Comparison of ENCODE assay signal across 9 cellular contexts in genomic region chr3:119681279-119681678, GRCh38. TPM values are rescaled to one million over a fixed set of nuclear protein-coding genes. Genes with fewer than 3 reads are reported as not detected.
DNase-seq lines count a peak whose midpoint lies in the region; ATAC-seq and TF ChIP-seq lines count a peak whose summit lies in the region.
"Had no signal": no experiment of that assay in that cellular context is flagged by ENCODE, and none has a peak within 500 bp of the region (broad histone marks: within the 10 kb centered on the region; RNA-seq: fewer than 3 reads in every experiment).

No MANE protein-coding gene starts in this region.

- no peaks in the 10 kb centered on the region for H3K9me3 Mint-ChIP-seq in endothelial cell (ENCODE audit: unreplicated experiment)

- WGBS in sigmoid colon, 2 donors, result 13 to 61% methylated on average over 1 of the region's 1 CpG

- peaks cover 10% of the 10 kb centered on the region for H3K4me1 Mint-ChIP-seq in endothelial cell (ENCODE audit: unreplicated experiment)

- DNase-seq in DMS114 treated with DMSO at 0.1 percent for 48 hours (lab: John Stamatoyannopoulos, UW; ENCODE audit: unreplicated experiment) (peak; percentile 19), NCI-H1105 (lab: John Stamatoyannopoulos, UW) (peak; percentile 21), dermis blood vessel endothelial cell (peak; percentile 73), sigmoid colon (no peak), NCI-H510A treated with DMSO at 0.1 percent for 48 hours (lab: John Stamatoyannopoulos, UW) (no peak), endothelial cell (ENCODE audit: low spot score) (no peak)
- no peak for DNase-seq in activated naive CD4-positive, alpha-beta T cell (lab: John Stamatoyannopoulos, UW)

- peaks cover 0 to 8% (median 3%) of the 10 kb centered on the region in 4 donors for H3K4me1 ChIP-seq in sigmoid colon

- H3K27me3 ChIP-seq in sigmoid colon, result no peaks in the 10 kb centered on the region

- intact Hi-C loops in sigmoid colon (cut with DNase I), result loop anchor here (2.0 kb wide), 1 partner anchor 212 kb away; the partner anchor contains the start of gene POGLUT1

- peak in 3 of 4 experiments; percentile 12 to 50 (median 12) for TF ChIP-seq CTCF in sigmoid colon (IDR thresholded peaks at IDR 0.05)
- no peak for TF ChIP-seq CTCF in endothelial cell (IDR thresholded peaks at IDR 0.05; ENCODE audit: unreplicated experiment)

- no peak overlapping the region for H3K4me3 Mint-ChIP-seq in endothelial cell (ENCODE audit: unreplicated experiment)

- TF ChIP-seq POLR2A in sigmoid colon (IDR thresholded peaks at IDR 0.05), result no peak

- peak; percentile 28 for ATAC-seq in GM19395 (IDR thresholded peaks at IDR 0.05; ENCODE audit: unreplicated experiment)

- no peaks in the 10 kb centered on the region for H3K9me3 ChIP-seq in sigmoid colon

- no peaks in the 10 kb centered on the region for H3K36me3 Mint-ChIP-seq in endothelial cell (ENCODE audit: low read depth, unreplicated experiment)

- H3K36me3 ChIP-seq in sigmoid colon, result no peaks in the 10 kb centered on the region

- no peak overlapping the region for H3K27ac Mint-ChIP-seq in endothelial cell (ENCODE audit: unreplicated experiment)

- no peak for TF ChIP-seq EP300 in sigmoid colon (IDR thresholded peaks at IDR 0.05)

- peaks cover 2% of the 10 kb centered on the region for H3K27me3 Mint-ChIP-seq in endothelial cell (ENCODE audit: unreplicated experiment)

- H3K4me3 ChIP-seq in sigmoid colon, result no peak overlapping the region
- H3K4me3 ChIP-seq: skin epidermis had no signal

- no peak overlapping the region for H3K27ac ChIP-seq in sigmoid colon
- H3K27ac ChIP-seq: skin epidermis had no signal

RNA-seq across cellular contexts. Expression of gene COX17, which starts 4.1 kb away (rescaled TPM):
- total RNA-seq in dermis blood vessel endothelial cell, result 18.9 TPM in 2 replicates
- total RNA-seq in sigmoid colon, result 10 to 100 TPM; 19.0 to 61.4 (median 42.4) TPM
- polyA plus RNA-seq in sigmoid colon, result 100 to 1,000 TPM; 125 to 267 (median 241) TPM
- total RNA-seq in endothelial cell (ENCODE audit: unreplicated experiment), result 16.9 TPM

RNA-seq across cellular contexts. Expression of gene POPDC2, which starts 20.9 kb away (rescaled TPM):
- total RNA-seq in dermis blood vessel endothelial cell (0.33 and 1.7 TPM in 2 replicates), sigmoid colon (100 to 1,000 TPM in 3 of 4 donors, 10 to 100 TPM in 1; 86.6 to 203 (median 169) TPM), endothelial cell (ENCODE audit: unreplicated experiment) (2.0 TPM)
- polyA plus RNA-seq in sigmoid colon, result 10 to 100 TPM in 1 of 3 donors, 1 to 10 TPM in 2; 1.2 to 13.1 (median 3.6) TPM

RNA-seq across cellular contexts. Expression of gene CFAP91, which starts 21.5 kb away (rescaled TPM):
- total RNA-seq in dermis blood vessel endothelial cell (0.14 and 0.34 TPM in 2 replicates), sigmoid colon (10 to 100 TPM in 2 of 4 donors, 1 to 10 TPM in 2; 1.4 to 11.8 (median 8.8) TPM), endothelial cell (ENCODE audit: unreplicated experiment) (0.23 TPM)
- 1 to 10 TPM in 1 of 3 donors, under 1 TPM in 2; 0.39 to 1.2 (median 0.92) TPM for polyA plus RNA-seq in sigmoid colon

Comparison
In these comparisons a context has a peak if more than half of its experiments do, and no peak if none do; other contexts are left out.
1. DNase-seq: peak in DMS114 treated with DMSO at 0.1 percent for 48 hours (single experiment), NCI-H1105 (single experiment) and dermis blood vessel endothelial cell (single experiment); none in sigmoid colon (single experiment), NCI-H510A treated with DMSO at 0.1 percent for 48 hours (single experiment), endothelial cell (single experiment) and activated naive CD4-positive, alpha-beta T cell (0 of 4).
2. RNA of gene POPDC2, which starts 20.9 kb away (total RNA-seq): 86.6 to 203 TPM in sigmoid colon; 2.0 TPM in endothelial cell (single experiment) and 0.33 to 1.7 TPM in dermis blood vessel endothelial cell; every median in the first group is over 10 times any median in the second.